In the genomic region with DNA sequence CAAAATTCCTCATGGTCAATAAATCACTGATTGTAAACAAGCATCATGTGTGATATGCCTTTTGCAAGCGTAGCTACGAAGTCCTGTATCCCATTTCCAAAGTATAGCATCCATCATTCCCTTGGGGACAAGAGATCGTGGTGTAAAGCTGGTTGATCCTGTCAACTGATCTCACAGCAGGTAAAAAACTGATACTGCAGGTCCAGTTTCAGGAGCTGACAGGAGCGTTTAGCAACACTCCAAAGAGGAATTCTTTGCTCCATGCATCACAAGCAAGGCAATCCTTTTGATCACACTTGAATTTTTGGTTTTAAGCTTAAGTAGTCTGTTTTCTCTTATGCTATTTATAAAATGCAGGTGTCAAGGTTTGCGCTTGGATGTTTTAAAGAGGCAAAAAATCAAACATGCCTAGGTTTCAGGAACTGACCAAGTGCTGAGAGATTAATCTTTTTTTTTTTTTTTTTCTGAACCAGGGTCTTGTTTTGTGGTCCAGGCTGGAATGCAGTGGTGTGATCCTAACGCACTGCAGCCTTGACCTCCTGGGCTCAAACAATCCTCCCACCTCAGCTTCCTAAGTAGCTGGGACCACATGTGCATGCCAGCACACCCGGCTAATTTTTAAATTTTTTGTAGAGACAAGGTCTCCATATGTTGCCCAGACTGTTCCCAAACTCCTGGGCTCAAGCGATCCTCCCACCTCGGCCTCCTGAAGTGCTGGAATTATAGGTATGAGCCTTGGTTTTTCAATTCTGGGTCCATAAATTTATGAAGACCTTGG, we compare ENCODE assay signal across 1 cellular context.
TF ChIP-seq lines count a peak whose summit lies in the region.

No MANE protein-coding gene starts in this region.

TF ChIP-seq in HepG2, 621 proteins besides CTCF, POLR2A, EP300 and RAD21 (continued from another document):
- TF ChIP-seq, protein P1, sequence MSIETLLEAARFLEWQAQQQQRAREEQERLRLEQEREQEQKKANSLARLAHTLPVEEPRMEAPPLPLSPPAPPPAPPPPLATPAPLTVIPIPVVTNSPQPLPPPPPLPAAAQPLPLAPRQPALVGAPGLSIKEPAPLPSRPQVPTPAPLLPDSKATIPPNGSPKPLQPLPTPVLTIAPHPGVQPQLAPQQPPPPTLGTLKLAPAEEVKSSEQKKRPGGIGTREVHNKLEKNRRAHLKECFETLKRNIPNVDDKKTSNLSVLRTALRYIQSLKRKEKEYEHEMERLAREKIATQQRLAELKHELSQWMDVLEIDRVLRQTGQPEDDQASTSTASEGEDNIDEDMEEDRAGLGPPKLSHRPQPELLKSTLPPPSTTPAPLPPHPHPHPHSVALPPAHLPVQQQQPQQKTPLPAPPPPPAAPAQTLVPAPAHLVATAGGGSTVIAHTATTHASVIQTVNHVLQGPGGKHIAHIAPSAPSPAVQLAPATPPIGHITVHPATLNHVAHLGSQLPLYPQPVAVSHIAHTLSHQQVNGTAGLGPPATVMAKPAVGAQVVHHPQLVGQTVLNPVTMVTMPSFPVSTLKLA (IDR thresholded peaks at IDR 0.05): 0 out of 2 replicates have a peak, but pooled peaks have one; percentile 19
- TF ChIP-seq POLR2G (IDR thresholded peaks at IDR 0.05; ENCODE audit: low read depth, low read length) (peak; percentile 34; the same call in 1 of the 2 replicates), ISL2 (CRISPR knock-in tag; IDR thresholded peaks at IDR 0.05) (peak; percentile 46; the same call in 1 of the 2 replicates), FOXA3 (CRISPR knock-in tag; IDR thresholded peaks at IDR 0.05) (peak; percentile 52; the same call in 1 of the 2 replicates), GATAD2A (CRISPR knock-in tag; IDR thresholded peaks at IDR 0.05) (peak; percentile 38; the same call in 1 of the 2 replicates), SIX1 (CRISPR knock-in tag; IDR thresholded peaks at IDR 0.05; ENCODE audit: borderline replicate concordance) (no peak), NONO (IDR thresholded peaks at IDR 0.05) (no peak), NONO (CRISPR knock-in tag; conservative IDR thresholded peaks at IDR 0.05) (no peak), TBX2 (CRISPR knock-in tag; IDR thresholded peaks at IDR 0.05; ENCODE audit: borderline replicate concordance) (peak; percentile 63), PITX1 (CRISPR knock-in tag; IDR thresholded peaks at IDR 0.05) (0 out of 2 replicates have a peak, but pooled peaks have one; percentile 44), AKAP8 (CRISPR knock-in tag; IDR thresholded peaks at IDR 0.05) (0 out of 2 replicates have a peak, but pooled peaks have one; percentile 45), NCOA1 (CRISPR knock-in tag; IDR thresholded peaks at IDR 0.05) (0 out of 2 replicates have a peak, but pooled peaks have one; percentile 44), GABPB1 (CRISPR knock-in tag; IDR thresholded peaks at IDR 0.05) (0 out of 2 replicates have a peak, but pooled peaks have one; percentile 30), NR2F1 (CRISPR knock-in tag; IDR thresholded peaks at IDR 0.05) (peak; percentile 64 to 78; a peak in 3 of 4 replicates), MED8 (CRISPR knock-in tag; IDR thresholded peaks at IDR 0.05; ENCODE audit: insufficient replicate concordance) (no peak), SAP130 (CRISPR knock-in tag; IDR thresholded peaks at IDR 0.05; ENCODE audit: low read depth) (peak; percentile 64), NCOR1 (IDR thresholded peaks at IDR 0.05; ENCODE audit: borderline replicate concordance, low read length) (peak; percentile 28; the same call in 1 of the 2 replicates), JDP2 (CRISPR knock-in tag; IDR thresholded peaks at IDR 0.05; ENCODE audit: borderline replicate concordance) (no peak)
- TF ChIP-seq, protein P2, sequence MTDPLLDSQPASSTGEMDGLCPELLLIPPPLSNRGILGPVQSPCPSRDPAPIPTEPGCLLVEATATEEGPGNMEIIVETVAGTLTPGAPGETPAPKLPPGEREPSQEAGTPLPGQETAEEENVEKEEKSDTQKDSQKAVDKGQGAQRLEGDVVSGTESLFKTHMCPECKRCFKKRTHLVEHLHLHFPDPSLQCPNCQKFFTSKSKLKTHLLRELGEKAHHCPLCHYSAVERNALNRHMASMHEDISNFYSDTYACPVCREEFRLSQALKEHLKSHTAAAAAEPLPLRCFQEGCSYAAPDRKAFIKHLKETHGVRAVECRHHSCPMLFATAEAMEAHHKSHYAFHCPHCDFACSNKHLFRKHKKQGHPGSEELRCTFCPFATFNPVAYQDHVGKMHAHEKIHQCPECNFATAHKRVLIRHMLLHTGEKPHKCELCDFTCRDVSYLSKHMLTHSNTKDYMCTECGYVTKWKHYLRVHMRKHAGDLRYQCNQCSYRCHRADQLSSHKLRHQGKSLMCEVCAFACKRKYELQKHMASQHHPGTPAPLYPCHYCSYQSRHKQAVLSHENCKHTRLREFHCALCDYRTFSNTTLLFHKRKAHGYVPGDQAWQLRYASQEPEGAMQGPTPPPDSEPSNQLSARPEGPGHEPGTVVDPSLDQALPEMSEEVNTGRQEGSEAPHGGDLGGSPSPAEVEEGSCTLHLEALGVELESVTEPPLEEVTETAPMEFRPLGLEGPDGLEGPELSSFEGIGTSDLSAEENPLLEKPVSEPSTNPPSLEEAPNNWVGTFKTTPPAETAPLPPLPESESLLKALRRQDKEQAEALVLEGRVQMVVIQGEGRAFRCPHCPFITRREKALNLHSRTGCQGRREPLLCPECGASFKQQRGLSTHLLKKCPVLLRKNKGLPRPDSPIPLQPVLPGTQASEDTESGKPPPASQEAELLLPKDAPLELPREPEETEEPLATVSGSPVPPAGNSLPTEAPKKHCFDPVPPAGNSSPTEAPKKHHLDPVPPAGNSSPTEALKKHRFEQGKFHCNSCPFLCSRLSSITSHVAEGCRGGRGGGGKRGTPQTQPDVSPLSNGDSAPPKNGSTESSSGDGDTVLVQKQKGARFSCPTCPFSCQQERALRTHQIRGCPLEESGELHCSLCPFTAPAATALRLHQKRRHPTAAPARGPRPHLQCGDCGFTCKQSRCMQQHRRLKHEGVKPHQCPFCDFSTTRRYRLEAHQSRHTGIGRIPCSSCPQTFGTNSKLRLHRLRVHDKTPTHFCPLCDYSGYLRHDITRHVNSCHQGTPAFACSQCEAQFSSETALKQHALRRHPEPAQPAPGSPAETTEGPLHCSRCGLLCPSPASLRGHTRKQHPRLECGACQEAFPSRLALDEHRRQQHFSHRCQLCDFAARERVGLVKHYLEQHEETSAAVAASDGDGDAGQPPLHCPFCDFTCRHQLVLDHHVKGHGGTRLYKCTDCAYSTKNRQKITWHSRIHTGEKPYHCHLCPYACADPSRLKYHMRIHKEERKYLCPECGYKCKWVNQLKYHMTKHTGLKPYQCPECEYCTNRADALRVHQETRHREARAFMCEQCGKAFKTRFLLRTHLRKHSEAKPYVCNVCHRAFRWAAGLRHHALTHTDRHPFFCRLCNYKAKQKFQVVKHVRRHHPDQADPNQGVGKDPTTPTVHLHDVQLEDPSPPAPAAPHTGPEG (CRISPR knock-in tag; IDR thresholded peaks at IDR 0.05): no peak
- TF ChIP-seq, protein P3, sequence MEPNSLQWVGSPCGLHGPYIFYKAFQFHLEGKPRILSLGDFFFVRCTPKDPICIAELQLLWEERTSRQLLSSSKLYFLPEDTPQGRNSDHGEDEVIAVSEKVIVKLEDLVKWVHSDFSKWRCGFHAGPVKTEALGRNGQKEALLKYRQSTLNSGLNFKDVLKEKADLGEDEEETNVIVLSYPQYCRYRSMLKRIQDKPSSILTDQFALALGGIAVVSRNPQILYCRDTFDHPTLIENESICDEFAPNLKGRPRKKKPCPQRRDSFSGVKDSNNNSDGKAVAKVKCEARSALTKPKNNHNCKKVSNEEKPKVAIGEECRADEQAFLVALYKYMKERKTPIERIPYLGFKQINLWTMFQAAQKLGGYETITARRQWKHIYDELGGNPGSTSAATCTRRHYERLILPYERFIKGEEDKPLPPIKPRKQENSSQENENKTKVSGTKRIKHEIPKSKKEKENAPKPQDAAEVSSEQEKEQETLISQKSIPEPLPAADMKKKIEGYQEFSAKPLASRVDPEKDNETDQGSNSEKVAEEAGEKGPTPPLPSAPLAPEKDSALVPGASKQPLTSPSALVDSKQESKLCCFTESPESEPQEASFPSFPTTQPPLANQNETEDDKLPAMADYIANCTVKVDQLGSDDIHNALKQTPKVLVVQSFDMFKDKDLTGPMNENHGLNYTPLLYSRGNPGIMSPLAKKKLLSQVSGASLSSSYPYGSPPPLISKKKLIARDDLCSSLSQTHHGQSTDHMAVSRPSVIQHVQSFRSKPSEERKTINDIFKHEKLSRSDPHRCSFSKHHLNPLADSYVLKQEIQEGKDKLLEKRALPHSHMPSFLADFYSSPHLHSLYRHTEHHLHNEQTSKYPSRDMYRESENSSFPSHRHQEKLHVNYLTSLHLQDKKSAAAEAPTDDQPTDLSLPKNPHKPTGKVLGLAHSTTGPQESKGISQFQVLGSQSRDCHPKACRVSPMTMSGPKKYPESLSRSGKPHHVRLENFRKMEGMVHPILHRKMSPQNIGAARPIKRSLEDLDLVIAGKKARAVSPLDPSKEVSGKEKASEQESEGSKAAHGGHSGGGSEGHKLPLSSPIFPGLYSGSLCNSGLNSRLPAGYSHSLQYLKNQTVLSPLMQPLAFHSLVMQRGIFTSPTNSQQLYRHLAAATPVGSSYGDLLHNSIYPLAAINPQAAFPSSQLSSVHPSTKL (CRISPR knock-in tag; IDR thresholded peaks at IDR 0.05): peak; percentile 74
- TF ChIP-seq, protein P4, sequence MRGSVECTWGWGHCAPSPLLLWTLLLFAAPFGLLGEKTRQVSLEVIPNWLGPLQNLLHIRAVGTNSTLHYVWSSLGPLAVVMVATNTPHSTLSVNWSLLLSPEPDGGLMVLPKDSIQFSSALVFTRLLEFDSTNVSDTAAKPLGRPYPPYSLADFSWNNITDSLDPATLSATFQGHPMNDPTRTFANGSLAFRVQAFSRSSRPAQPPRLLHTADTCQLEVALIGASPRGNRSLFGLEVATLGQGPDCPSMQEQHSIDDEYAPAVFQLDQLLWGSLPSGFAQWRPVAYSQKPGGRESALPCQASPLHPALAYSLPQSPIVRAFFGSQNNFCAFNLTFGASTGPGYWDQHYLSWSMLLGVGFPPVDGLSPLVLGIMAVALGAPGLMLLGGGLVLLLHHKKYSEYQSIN (CRISPR knock-in tag; IDR thresholded peaks at IDR 0.05; ENCODE audit: borderline replicate concordance): no peak
- TF ChIP-seq, protein P5, sequence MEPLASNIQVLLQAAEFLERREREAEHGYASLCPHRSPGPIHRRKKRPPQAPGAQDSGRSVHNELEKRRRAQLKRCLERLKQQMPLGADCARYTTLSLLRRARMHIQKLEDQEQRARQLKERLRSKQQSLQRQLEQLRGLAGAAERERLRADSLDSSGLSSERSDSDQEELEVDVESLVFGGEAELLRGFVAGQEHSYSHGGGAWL (CRISPR knock-in tag; IDR thresholded peaks at IDR 0.05): no peak
